In genomic region chr5:52428977-52429474, GRCh38 we compare ENCODE assay signal across 28 cellular contexts.
"Had no signal": no experiment of that assay in that cellular context is flagged by ENCODE, and none has a peak within 500 bp of the region (broad histone marks: within the 10 kb centered on the region; RNA-seq: fewer than 3 reads in every experiment).

No MANE protein-coding gene starts in this region.

- ATAC-seq: left cardiac atrium; left lung; lower lobe of right lung; naive thymus-derived CD8-positive, alpha-beta T cell; psoas muscle; right lobe of liver; stimulated activated memory B cell treated with anti-CD40 and anti-IgM and Interleukin-4, amounts not matched to agents 10 μg/mL and 1 μg/mL and 100 μg/mL, for 72 hours; stimulated activated naive CD8-positive, alpha-beta T cell treated with anti-CD3 and anti-CD28 coated beads, Interleukin-15, amount 100 ng/mL, for 72 hours had no signal

- H3K36me3 Mint-ChIP-seq: stimulated activated memory B cell treated with anti-CD40 and anti-IgM and Interleukin-4, amounts not matched to agents 10 μg/mL and 1 μg/mL and 100 μg/mL, for 72 hours; type B pancreatic cell had no signal

- H3K9ac ChIP-seq: parathyroid adenoma had no signal

- H3K4me2 ChIP-seq: smooth muscle cell had no signal

- H3K4me1 ChIP-seq: left lung, lower lobe of right lung, parathyroid adenoma, psoas muscle, right atrium auricular region, right lobe of liver, tibial nerve, uterus had no signal

- H2AFZ ChIP-seq: parathyroid adenoma had no signal

- H3K36me3 ChIP-seq: left lung, lower lobe of right lung, neutrophil, right atrium auricular region, right lobe of liver, tibial nerve, uterus had no signal

- H3K9me3 ChIP-seq: lower lobe of right lung, neutrophil, psoas muscle, right lobe of liver, tibial nerve, uterus had no signal

- H3K4me3 ChIP-seq: left lung, lower lobe of right lung, psoas muscle, right atrium auricular region, right lobe of liver, smooth muscle cell, tibial nerve, uterus had no signal

- H3K27me3 ChIP-seq: left lung, neutrophil, right atrium auricular region, right lobe of liver, tibial nerve, uterus had no signal

- H3K27ac ChIP-seq: left lung, lower lobe of right lung, neutrophil, parathyroid adenoma, psoas muscle, right atrium auricular region, right lobe of liver, tibial nerve, uterus had no signal

- H3K27me3 Mint-ChIP-seq: stimulated activated memory B cell treated with anti-CD40 and anti-IgM and Interleukin-4, amounts not matched to agents 10 μg/mL and 1 μg/mL and 100 μg/mL, for 72 hours; stimulated activated naive CD8-positive, alpha-beta T cell treated with anti-CD3 and anti-CD28 coated beads, Interleukin-15, amount 100 ng/mL, for 72 hours; type B pancreatic cell had no signal

- FAIRE-seq: keratinocyte had no signal

- DNase-seq: hippocampal formation; kidney glomerular epithelial cell; left cardiac atrium; left lung; lower lobe of right lung; mammary epithelial cell; mesenchymal stem cell; naive thymus-derived CD8-positive, alpha-beta T cell; nephron progenitor cell; occipital lobe; psoas muscle; right lobe of liver; stimulated activated CD4-positive, alpha-beta T cell treated with anti-CD3 and anti-CD28 coated beads, Interleukin-1b, Interleukin-23, amount 100 ng/mL, for 48 hours; stimulated activated CD4-positive, alpha-beta T cell treated with anti-CD3 and anti-CD28 coated beads, Interleukin-2, amount 100 ng/mL, for 48 hours; stimulated activated CD4-positive, alpha-beta T cell treated with anti-CD3 and anti-CD28 coated beads, Interleukin-4, amount 100 ng/mL, for 4 hours; stimulated activated CD8-positive, alpha-beta memory T cell treated with anti-CD3 and anti-CD28 coated beads, Interleukin-4, amount 100 ng/mL, for 48 hours; stimulated activated naive CD4-positive, alpha-beta T cell treated with Interleukin-2 at 50 U/mL for 16 hours; stimulated activated naive CD8-positive, alpha-beta T cell treated with anti-CD3 and anti-CD28 coated beads, Interleukin-15, amount 100 ng/mL, for 72 hours; substantia nigra; uterus had no signal

- H3K4me3 Mint-ChIP-seq: naive thymus-derived CD8-positive, alpha-beta T cell; nephron progenitor cell; stimulated activated memory B cell treated with anti-CD40 and anti-IgM and Interleukin-4, amounts not matched to agents 10 μg/mL and 1 μg/mL and 100 μg/mL, for 72 hours; stimulated activated naive CD8-positive, alpha-beta T cell treated with anti-CD3 and anti-CD28 coated beads, Interleukin-15, amount 100 ng/mL, for 72 hours; type B pancreatic cell had no signal

- H3K27ac Mint-ChIP-seq: naive thymus-derived CD8-positive, alpha-beta T cell; nephron progenitor cell; stimulated activated memory B cell treated with anti-CD40 and anti-IgM and Interleukin-4, amounts not matched to agents 10 μg/mL and 1 μg/mL and 100 μg/mL, for 72 hours; stimulated activated naive CD8-positive, alpha-beta T cell treated with anti-CD3 and anti-CD28 coated beads, Interleukin-15, amount 100 ng/mL, for 72 hours; type B pancreatic cell had no signal

- H3K4me1 Mint-ChIP-seq: naive thymus-derived CD8-positive, alpha-beta T cell; nephron progenitor cell; stimulated activated memory B cell treated with anti-CD40 and anti-IgM and Interleukin-4, amounts not matched to agents 10 μg/mL and 1 μg/mL and 100 μg/mL, for 72 hours; stimulated activated naive CD8-positive, alpha-beta T cell treated with anti-CD3 and anti-CD28 coated beads, Interleukin-15, amount 100 ng/mL, for 72 hours had no signal

- H3K79me2 ChIP-seq: parathyroid adenoma had no signal
